Comparison of ENCODE assay signal across 2 cellular contexts in the genomic region with DNA sequence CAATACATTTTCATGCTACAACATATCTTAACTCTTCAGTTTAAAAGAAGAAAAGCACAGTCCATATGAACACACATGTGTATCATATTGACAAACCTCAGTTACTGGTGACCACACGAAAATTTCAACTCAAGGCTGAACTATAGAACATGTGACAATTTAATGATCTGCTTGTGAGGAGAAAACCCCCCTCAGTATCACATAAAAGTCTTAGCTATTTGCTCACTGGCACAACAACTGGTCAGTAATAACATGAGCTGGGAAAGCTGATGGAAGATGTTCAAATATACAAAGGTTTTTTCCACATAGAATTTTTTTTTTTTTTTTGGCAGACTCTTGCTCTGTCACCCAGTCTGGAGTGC.
TF ChIP-seq lines count a peak whose summit lies in the region.

No MANE protein-coding gene starts in this region.

TF ChIP-seq in liver, 16 proteins besides CTCF, POLR2A, EP300 and RAD21 (continued from another document):
- TF ChIP-seq, protein P1, sequence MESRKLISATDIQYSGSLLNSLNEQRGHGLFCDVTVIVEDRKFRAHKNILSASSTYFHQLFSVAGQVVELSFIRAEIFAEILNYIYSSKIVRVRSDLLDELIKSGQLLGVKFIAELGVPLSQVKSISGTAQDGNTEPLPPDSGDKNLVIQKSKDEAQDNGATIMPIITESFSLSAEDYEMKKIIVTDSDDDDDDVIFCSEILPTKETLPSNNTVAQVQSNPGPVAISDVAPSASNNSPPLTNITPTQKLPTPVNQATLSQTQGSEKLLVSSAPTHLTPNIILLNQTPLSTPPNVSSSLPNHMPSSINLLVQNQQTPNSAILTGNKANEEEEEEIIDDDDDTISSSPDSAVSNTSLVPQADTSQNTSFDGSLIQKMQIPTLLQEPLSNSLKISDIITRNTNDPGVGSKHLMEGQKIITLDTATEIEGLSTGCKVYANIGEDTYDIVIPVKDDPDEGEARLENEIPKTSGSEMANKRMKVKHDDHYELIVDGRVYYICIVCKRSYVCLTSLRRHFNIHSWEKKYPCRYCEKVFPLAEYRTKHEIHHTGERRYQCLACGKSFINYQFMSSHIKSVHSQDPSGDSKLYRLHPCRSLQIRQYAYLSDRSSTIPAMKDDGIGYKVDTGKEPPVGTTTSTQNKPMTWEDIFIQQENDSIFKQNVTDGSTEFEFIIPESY (IDR thresholded peaks at IDR 0.05), result no peak
TF ChIP-seq in liver: peak in this region for 1.

TF ChIP-seq in HepG2, 621 proteins besides CTCF, POLR2A, EP300 and RAD21 (continued from another document):
- TF ChIP-seq, protein P2, sequence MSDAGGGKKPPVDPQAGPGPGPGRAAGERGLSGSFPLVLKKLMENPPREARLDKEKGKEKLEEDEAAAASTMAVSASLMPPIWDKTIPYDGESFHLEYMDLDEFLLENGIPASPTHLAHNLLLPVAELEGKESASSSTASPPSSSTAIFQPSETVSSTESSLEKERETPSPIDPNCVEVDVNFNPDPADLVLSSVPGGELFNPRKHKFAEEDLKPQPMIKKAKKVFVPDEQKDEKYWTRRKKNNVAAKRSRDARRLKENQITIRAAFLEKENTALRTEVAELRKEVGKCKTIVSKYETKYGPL (CRISPR knock-in tag; IDR thresholded peaks at IDR 0.05), result no peak
- TF ChIP-seq ZNF44 (CRISPR knock-in tag; IDR thresholded peaks at IDR 0.05) (no peak), CHCHD3 (CRISPR knock-in tag; IDR thresholded peaks at IDR 0.05) (no peak), ZNF720 (CRISPR knock-in tag; IDR thresholded peaks at IDR 0.05) (no peak), ZNF34 (CRISPR knock-in tag; IDR thresholded peaks at IDR 0.05; ENCODE audit: borderline replicate concordance) (no peak), RBM22 (optimal IDR thresholded peaks at IDR 0.05; ENCODE audit: low read length) (no peak), ZNF780A (CRISPR knock-in tag; IDR thresholded peaks at IDR 0.05) (no peak), FOXA3 (CRISPR knock-in tag; IDR thresholded peaks at IDR 0.05) (no peak), IRF2 (CRISPR knock-in tag; IDR thresholded peaks at IDR 0.05) (no peak), KDM4B (CRISPR knock-in tag; IDR thresholded peaks at IDR 0.05) (no peak), ZNF782 (CRISPR knock-in tag; IDR thresholded peaks at IDR 0.05; ENCODE audit: borderline replicate concordance) (no peak), NFKBIZ (CRISPR knock-in tag; IDR thresholded peaks at IDR 0.05) (no peak), FOXP1 (IDR thresholded peaks at IDR 0.05) (no peak), FOXP1 (CRISPR knock-in tag; IDR thresholded peaks at IDR 0.05) (no peak)
- TF ChIP-seq, protein P3, sequence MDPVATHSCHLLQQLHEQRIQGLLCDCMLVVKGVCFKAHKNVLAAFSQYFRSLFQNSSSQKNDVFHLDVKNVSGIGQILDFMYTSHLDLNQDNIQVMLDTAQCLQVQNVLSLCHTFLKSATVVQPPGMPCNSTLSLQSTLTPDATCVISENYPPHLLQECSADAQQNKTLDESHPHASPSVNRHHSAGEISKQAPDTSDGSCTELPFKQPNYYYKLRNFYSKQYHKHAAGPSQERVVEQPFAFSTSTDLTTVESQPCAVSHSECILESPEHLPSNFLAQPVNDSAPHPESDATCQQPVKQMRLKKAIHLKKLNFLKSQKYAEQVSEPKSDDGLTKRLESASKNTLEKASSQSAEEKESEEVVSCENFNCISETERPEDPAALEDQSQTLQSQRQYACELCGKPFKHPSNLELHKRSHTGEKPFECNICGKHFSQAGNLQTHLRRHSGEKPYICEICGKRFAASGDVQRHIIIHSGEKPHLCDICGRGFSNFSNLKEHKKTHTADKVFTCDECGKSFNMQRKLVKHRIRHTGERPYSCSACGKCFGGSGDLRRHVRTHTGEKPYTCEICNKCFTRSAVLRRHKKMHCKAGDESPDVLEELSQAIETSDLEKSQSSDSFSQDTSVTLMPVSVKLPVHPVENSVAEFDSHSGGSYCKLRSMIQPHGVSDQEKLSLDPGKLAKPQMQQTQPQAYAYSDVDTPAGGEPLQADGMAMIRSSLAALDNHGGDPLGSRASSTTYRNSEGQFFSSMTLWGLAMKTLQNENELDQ (CRISPR knock-in tag; IDR thresholded peaks at IDR 0.05; ENCODE audit: borderline replicate concordance), result no peak
- TF ChIP-seq, protein P4, sequence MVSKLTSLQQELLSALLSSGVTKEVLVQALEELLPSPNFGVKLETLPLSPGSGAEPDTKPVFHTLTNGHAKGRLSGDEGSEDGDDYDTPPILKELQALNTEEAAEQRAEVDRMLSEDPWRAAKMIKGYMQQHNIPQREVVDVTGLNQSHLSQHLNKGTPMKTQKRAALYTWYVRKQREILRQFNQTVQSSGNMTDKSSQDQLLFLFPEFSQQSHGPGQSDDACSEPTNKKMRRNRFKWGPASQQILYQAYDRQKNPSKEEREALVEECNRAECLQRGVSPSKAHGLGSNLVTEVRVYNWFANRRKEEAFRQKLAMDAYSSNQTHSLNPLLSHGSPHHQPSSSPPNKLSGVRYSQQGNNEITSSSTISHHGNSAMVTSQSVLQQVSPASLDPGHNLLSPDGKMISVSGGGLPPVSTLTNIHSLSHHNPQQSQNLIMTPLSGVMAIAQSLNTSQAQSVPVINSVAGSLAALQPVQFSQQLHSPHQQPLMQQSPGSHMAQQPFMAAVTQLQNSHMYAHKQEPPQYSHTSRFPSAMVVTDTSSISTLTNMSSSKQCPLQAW (CRISPR knock-in tag; IDR thresholded peaks at IDR 0.05), result no peak
- TF ChIP-seq, protein P5, sequence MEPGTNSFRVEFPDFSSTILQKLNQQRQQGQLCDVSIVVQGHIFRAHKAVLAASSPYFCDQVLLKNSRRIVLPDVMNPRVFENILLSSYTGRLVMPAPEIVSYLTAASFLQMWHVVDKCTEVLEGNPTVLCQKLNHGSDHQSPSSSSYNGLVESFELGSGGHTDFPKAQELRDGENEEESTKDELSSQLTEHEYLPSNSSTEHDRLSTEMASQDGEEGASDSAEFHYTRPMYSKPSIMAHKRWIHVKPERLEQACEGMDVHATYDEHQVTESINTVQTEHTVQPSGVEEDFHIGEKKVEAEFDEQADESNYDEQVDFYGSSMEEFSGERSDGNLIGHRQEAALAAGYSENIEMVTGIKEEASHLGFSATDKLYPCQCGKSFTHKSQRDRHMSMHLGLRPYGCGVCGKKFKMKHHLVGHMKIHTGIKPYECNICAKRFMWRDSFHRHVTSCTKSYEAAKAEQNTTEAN (CRISPR knock-in tag; conservative IDR thresholded peaks at IDR 0.05), result no peak
- TF ChIP-seq, protein P6, sequence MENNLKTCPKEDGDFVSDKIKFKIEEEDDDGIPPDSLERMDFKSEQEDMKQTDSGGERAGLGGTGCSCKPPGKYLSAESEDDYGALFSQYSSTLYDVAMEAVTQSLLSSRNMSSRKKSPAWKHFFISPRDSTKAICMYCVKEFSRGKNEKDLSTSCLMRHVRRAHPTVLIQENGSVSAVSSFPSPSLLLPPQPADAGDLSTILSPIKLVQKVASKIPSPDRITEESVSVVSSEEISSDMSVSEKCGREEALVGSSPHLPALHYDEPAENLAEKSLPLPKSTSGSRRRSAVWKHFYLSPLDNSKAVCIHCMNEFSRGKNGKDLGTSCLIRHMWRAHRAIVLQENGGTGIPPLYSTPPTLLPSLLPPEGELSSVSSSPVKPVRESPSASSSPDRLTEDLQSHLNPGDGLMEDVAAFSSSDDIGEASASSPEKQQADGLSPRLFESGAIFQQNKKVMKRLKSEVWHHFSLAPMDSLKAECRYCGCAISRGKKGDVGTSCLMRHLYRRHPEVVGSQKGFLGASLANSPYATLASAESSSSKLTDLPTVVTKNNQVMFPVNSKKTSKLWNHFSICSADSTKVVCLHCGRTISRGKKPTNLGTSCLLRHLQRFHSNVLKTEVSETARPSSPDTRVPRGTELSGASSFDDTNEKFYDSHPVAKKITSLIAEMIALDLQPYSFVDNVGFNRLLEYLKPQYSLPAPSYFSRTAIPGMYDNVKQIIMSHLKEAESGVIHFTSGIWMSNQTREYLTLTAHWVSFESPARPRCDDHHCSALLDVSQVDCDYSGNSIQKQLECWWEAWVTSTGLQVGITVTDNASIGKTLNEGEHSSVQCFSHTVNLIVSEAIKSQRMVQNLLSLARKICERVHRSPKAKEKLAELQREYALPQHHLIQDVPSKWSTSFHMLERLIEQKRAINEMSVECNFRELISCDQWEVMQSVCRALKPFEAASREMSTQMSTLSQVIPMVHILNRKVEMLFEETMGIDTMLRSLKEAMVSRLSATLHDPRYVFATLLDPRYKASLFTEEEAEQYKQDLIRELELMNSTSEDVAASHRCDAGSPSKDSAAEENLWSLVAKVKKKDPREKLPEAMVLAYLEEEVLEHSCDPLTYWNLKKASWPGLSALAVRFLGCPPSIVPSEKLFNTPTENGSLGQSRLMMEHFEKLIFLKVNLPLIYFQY (CRISPR knock-in tag; IDR thresholded peaks at IDR 0.05; ENCODE audit: borderline replicate concordance), result no peak
- TF ChIP-seq, protein P7, sequence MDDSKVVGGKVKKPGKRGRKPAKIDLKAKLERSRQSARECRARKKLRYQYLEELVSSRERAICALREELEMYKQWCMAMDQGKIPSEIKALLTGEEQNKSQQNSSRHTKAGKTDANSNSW (CRISPR knock-in tag; IDR thresholded peaks at IDR 0.05; ENCODE audit: borderline replicate concordance), result no peak
- TF ChIP-seq, protein P8, sequence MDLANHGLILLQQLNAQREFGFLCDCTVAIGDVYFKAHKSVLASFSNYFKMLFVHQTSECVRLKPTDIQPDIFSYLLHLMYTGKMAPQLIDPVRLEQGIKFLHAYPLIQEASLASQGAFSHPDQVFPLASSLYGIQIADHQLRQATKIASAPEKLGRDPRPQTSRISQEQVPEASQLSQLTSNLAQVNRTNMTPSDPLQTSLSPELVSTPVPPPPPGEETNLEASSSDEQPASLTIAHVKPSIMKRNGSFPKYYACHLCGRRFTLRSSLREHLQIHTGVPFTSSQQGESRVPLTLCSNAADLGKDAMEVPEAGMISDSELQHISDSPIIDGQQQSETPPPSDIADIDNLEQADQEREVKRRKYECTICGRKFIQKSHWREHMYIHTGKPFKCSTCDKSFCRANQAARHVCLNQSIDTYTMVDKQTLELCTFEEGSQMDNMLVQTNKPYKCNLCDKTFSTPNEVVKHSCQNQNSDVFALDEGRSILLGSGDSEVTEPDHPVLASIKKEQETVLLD (CRISPR knock-in tag; IDR thresholded peaks at IDR 0.05; ENCODE audit: low read depth), result no peak
TF ChIP-seq in HepG2: peak in this region for 0.
